In the genomic region with DNA sequence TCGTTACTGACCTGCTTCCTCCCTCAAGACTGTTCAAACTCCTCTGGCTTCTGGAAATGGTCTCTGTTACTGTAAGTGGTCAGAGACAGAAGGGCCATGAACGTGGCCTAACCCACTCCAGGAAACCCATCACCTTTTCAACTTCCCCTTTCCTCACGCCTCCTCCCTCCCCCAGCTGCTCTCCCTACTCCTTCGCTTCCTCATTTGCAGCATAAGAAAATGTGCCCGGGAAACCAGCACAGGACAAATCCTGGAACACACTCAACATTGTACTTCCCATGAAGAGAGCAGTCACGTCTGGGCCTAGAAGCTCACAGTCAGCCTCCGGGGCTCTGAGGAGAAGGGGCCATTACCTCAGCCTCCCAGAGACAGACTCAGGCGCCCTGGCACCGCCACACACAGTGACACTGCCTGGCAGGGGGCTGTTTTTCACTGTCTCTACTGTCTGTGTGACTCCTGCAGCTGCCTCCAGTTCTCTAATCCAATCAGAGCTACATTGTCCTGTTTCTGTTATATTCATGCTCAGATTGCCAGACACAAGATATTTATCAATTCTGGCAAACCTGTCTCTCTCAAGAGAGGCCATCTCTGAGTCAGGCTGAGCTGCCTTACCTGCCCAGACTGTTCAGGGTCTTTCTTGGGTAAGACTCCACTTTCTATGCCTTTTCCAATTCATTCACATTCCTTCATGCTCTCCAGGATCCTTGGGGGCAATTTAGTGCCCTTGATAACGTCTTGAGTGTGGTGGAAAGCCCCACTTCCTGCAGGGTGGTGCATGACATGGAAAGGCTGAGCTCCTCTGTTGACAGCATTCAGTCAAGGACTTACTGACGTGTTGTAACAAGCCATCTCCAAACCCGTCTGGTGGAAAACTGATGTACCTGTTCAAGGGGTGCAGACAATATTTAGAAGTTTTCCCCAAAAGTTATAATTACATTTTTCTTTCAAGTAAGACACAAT, we compare ENCODE assay signal across 10 cellular contexts.
DNase-seq lines count a peak whose midpoint lies in the region; ATAC-seq, FAIRE-seq and TF ChIP-seq lines count a peak whose summit lies in the region.
"Had no signal": no experiment of that assay in that cellular context is flagged by ENCODE, and none has a peak within 500 bp of the region (broad histone marks: within the 10 kb centered on the region; RNA-seq: fewer than 3 reads in every experiment).

No MANE protein-coding gene starts in this region.

- TF ChIP-seq CTCF in foreskin keratinocyte (conservative IDR thresholded peaks at IDR 0.05) = no peak
- no peak for TF ChIP-seq CTCF in pancreas (IDR thresholded peaks at IDR 0.05)

- no peaks in the 10 kb centered on the region for H3K36me3 ChIP-seq in pancreas

- H3K9me3 ChIP-seq in pancreas = no peaks in the 10 kb centered on the region

- H3K4me1 ChIP-seq in foreskin keratinocyte = no peaks in the 10 kb centered on the region
- peaks cover 0 to 4% (median 0%) of the 10 kb centered on the region in 3 donors for H3K4me1 ChIP-seq in pancreas

- ATAC-seq in foreskin keratinocyte = peak; percentile 81
- ATAC-seq in pancreas = peak in 3 of 4 donors; percentile 50 to 77 (median 68)
- ATAC-seq in GM18517 (IDR thresholded peaks at IDR 0.05; ENCODE audit: unreplicated experiment) = no peak

- FAIRE-seq in GM18507 (lab: Jason Lieb, UNC) (peak; percentile 69), pancreas (lab: Jason Lieb, UNC) (no peak)
- FAIRE-seq: islet of Langerhans had no signal

- TF ChIP-seq POLR2A in erythroblast (IDR thresholded peaks at IDR 0.05; ENCODE audit: low read length) = no peak

- no peak overlapping the region for H3K4me3 ChIP-seq in pancreas

- WGBS in pancreas, 2 donors = 67 to 68% methylated on average over 12 of the region's 12 CpGs

- H3K27ac ChIP-seq in foreskin keratinocyte = peak overlapping the region; percentile 45
- H3K27ac ChIP-seq in pancreas = peak overlapping the region in 1 of 4 donors; percentile 37

- no peak for DNase-seq in GM18507 (ENCODE audit: extremely low spot score, insufficient read length, low read depth)
- DNase-seq in NOMO-1 (lab: John Stamatoyannopoulos, UW; ENCODE audit: unreplicated experiment in 2 of 2) = peak; percentile 77 to 81
- DNase-seq in foreskin keratinocyte = peak in 1 of 2 donors; percentile 61
- DNase-seq in pancreas = peak in 1 of 6 donors; percentile 43
- no peak for DNase-seq in SHP77 (lab: John Stamatoyannopoulos, UW)
- no peak for DNase-seq in HK-2 (ENCODE audit: unreplicated experiment)
- DNase-seq in erythroblast (lab: John Stamatoyannopoulos, UW) = no peak
- DNase-seq: NCI-H1092 treated with DMSO at 0.1 percent for 48 hours had no signal

- intact Hi-C loops in pancreas (cut with DNase I) = no loop called here

- H3K27me3 ChIP-seq in foreskin keratinocyte (no peaks in the 10 kb centered on the region), pancreas (no peaks in the 10 kb centered on the region)

Comparison
In these comparisons a context has a peak if more than half of its experiments do, and no peak if none do; other contexts are left out.
1. DNase-seq: peak in NOMO-1 (2 of 2); none in GM18507 (single experiment), SHP77 (0 of 2), HK-2 (single experiment) and erythroblast (0 of 2).